In genomic region chr5:119808024-119808423, GRCh38 we compare ENCODE assay signal across 34 cellular contexts.
"Had no signal": no experiment of that assay in that cellular context is flagged by ENCODE, and none has a peak within 500 bp of the region (broad histone marks: within the 10 kb centered on the region; RNA-seq: fewer than 3 reads in every experiment).

No MANE protein-coding gene starts in this region.

- H3K27me3 ChIP-seq: MG63 had no signal

- H3K9me3 ChIP-seq: MG63 had no signal

- DNase-seq: Karpas-422, Kasumi-1, MG63, MM.1S, MV-4-11, NCI-H1048, NCI-H1092, NCI-H1092 treated with DMSO at 0.1 percent for 48 hours, NCI-H1105, NCI-H1105 treated with DMSO at 0.1 percent for 48 hours, NCI-H1417, NCI-H1417 treated with DMSO at 0.1 percent for 48 hours, NCI-H1436, NCI-H1436 treated with DMSO at 0.1 percent for 48 hours, NCI-H146, NCI-H1694, NCI-H1694 treated with DMSO at 0.1 percent for 48 hours, NCI-H187, NCI-H187 treated with DMSO at 0.1 percent for 48 hours, NCI-H1930, NCI-H2029, NCI-H2029 treated with DMSO at 0.1 percent for 48 hours, NCI-H2081, NCI-H2081 treated with DMSO at 0.1 percent for 48 hours, NCI-H2107, NCI-H2171, NCI-H2171 treated with DMSO at 0.1 percent for 48 hours, NCI-H2227 treated with DMSO at 0.1 percent for 48 hours, NCI-H226, NCI-H345, NCI-H446, NCI-H446 treated with DMSO at 0.1 percent for 48 hours, NCI-H510A, NCI-H510A treated with DMSO at 0.1 percent for 48 hours had no signal

- H3K4me3 ChIP-seq: MG63 had no signal

- H3K36me3 ChIP-seq: MG63 had no signal
